Comparison of ENCODE assay signal across 18 cellular contexts in the genomic region with DNA sequence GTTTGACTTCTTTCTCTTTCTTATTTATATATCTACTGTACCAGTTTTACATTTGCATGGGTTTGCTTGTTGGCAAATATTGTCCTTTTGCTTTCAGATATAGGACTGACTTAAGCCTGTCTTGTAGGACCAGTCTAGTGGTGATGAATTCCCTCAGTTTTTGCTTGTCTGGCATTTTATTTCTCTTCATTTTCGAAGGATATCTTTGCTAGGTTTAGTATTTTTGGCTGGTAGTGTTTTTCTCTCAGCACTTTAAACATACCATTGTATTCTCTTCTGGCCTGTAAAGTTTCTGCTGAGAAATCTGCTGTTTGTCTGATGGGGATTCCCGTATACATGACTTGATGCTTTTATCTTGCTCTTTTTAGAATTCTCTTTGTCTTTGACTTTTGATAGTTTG. TPM values are rescaled to one million over a fixed set of nuclear protein-coding genes. Genes with fewer than 3 reads are reported as not detected.
A peak's percentile ranks its signal among the peaks of the same experiment; 100 is the strongest.
DNase-seq lines count a peak whose midpoint lies in the region; ATAC-seq, FAIRE-seq and TF ChIP-seq lines count a peak whose summit lies in the region.
"Had no signal": no experiment of that assay in that cellular context is flagged by ENCODE, and none has a peak within 500 bp of the region (broad histone marks: within the 10 kb centered on the region; RNA-seq: fewer than 3 reads in every experiment).

No MANE protein-coding gene starts in this region.

- FAIRE-seq in GM12892 (lab: Jason Lieb, UNC) (peak; percentile 72), K562 (lab: Jason Lieb, UNC) (no peak)
- FAIRE-seq: G401.6 had no signal

- H3K79me2 ChIP-seq in K562 (ENCODE audit: control insufficient read depth, insufficient read depth, low read length), result no peaks in the 10 kb centered on the region

- TF ChIP-seq RAD21 in K562 (CRISPR knock-in tag; conservative IDR thresholded peaks at IDR 0.05 in 1 of 2, IDR thresholded peaks at IDR 0.05 in 1 of 2), result no peak

- CTCF ChIA-PET in HEK293 (lab: Yijun Ruan, JAX), result no interaction called here
- CTCF ChIA-PET in K562 (lab: Yijun Ruan, JAX; ENCODE audit: low intra/inter-chr PET ratio), result no interaction called here

- in situ Hi-C loops in K562 (cut with MboI), result no loop called here

- ATAC-seq in K562, result no peak
- ATAC-seq: CD8-positive, alpha-beta T cell; GM23338; HCT116 had no signal

- TF ChIP-seq EP300 in K562 (IDR thresholded peaks at IDR 0.05; ENCODE audit: low read length) (no peak), esophagus muscularis mucosa (IDR thresholded peaks at IDR 0.05) (no peak)

- H3K9me1 ChIP-seq in K562 (ENCODE audit: control insufficient read depth, insufficient read depth, low read length), result no peaks in the 10 kb centered on the region

- DNase-seq in GM12892 (ENCODE audit: insufficient read length) (no peak), K562 (ENCODE audit: extremely low read depth in 1 of 4, low spot score in 3 of 4) (no peak), SW480 (ENCODE audit: low spot score) (no peak), esophagus muscularis mucosa (ENCODE audit: extremely low spot score) (no peak), amniotic stem cell (lab: John Stamatoyannopoulos, UW) (no peak)
- DNase-seq: Caco-2; CD4-positive, CD25-positive, alpha-beta regulatory T cell; CD8-positive, alpha-beta T cell; DMS153; DND-41; H9; HFFc6 had no signal

- H3K27me3 ChIP-seq in K562 (ENCODE audit: control insufficient read depth in 2 of 2, insufficient read depth in 2 of 2, low read length in 2 of 2), result no peaks in the 10 kb centered on the region
- no peaks in the 10 kb centered on the region for H3K27me3 ChIP-seq in esophagus muscularis mucosa
- H3K27me3 ChIP-seq: BLaER1 had no signal

- no peaks in the 10 kb centered on the region for H4K20me1 ChIP-seq in K562 (replicated peaks; ENCODE audit: control insufficient read depth, insufficient read depth, low read length)
- H4K20me1 ChIP-seq: BLaER1 had no signal

- TF ChIP-seq POLR2A in GM12892 (IDR thresholded peaks at IDR 0.05; ENCODE audit: low read depth, low read length), result no peak
- no peak for TF ChIP-seq POLR2A in K562 (conservative IDR thresholded peaks at IDR 0.05)
- TF ChIP-seq POLR2A in esophagus muscularis mucosa (IDR thresholded peaks at IDR 0.05; ENCODE audit: low read depth), result no peak

- H3K4me1 ChIP-seq in HEK293 (ENCODE audit: control insufficient read depth, insufficient read depth, low read length), result no peaks in the 10 kb centered on the region
- H3K4me1 ChIP-seq in K562 (replicated peaks in 1 of 2; ENCODE audit: control insufficient read depth in 2 of 2, insufficient read depth in 2 of 2, low read length in 2 of 2), result no peaks in the 10 kb centered on the region
- peaks cover 0 to 15% (median 10%) of the 10 kb centered on the region in 4 donors for H3K4me1 ChIP-seq in esophagus muscularis mucosa
- H3K4me1 ChIP-seq: BLaER1 had no signal

- H3K4me3 ChIP-seq in HEK293 (ENCODE audit: low read depth, low read length), result no peak overlapping the region
- no peak overlapping the region for H3K4me3 ChIP-seq in K562
- H3K4me3 ChIP-seq in esophagus muscularis mucosa, result no peak overlapping the region
- H3K4me3 ChIP-seq: BLaER1, GM23338 had no signal

- H3K9me3 ChIP-seq in HEK293 (ENCODE audit: control insufficient read depth, insufficient read depth, low read depth, low read length), result no peaks in the 10 kb centered on the region
- peaks cover 3% of the 10 kb centered on the region for H3K9me3 ChIP-seq in K562 (replicated peaks; ENCODE audit: control insufficient read depth, insufficient read depth, low read depth, low read length)
- H3K9me3 ChIP-seq in esophagus muscularis mucosa, result peaks cover 0 to 18% (median 11%) of the 10 kb centered on the region in 4 donors

- H3K4me2 ChIP-seq in K562 (ENCODE audit: insufficient read depth, low read length), result no peak overlapping the region
- H3K4me2 ChIP-seq: BLaER1, GM23338 had no signal

- intact Hi-C loops in K562 (cut with micrococcal nuclease) (no loop called here), esophagus muscularis mucosa (cut with DNase I) (no loop called here)

- WGBS in K562 (ENCODE audit: insufficient coverage, low coverage, missing lambda C conversion rate), result 57% methylated on average over 2 of the region's 2 CpGs
- 95% methylated on average over 2 of the region's 2 CpGs for WGBS in esophagus muscularis mucosa

- POLR2A ChIA-PET in HEK293 (lab: Yijun Ruan, JAX), result no interaction called here
- POLR2A ChIA-PET in K562 (lab: Yijun Ruan, JAX), result interaction anchor here (1.3 kb wide), 1 partner anchor 14 kb away, joined by 3 read pairs; no protein-coding TSS in a partner anchor

- BruUV-seq in K562 (replicated peaks; lab: Mats Ljungman, UMichigan), result no TSS peak

- H3K36me3 ChIP-seq in HEK293 (ENCODE audit: control insufficient read depth in 2 of 2, insufficient read depth in 1 of 2, low read length in 2 of 2) (no peaks in the 10 kb centered on the region), K562 (ENCODE audit: control insufficient read depth, insufficient read depth, low read length) (no peaks in the 10 kb centered on the region), esophagus muscularis mucosa (no peaks in the 10 kb centered on the region)

- TF ChIP-seq CTCF in HEK293 (tag by site-specific recombination; IDR thresholded peaks at IDR 0.05), result no peak
- no peak for TF ChIP-seq CTCF in K562 (IDR thresholded peaks at IDR 0.05 in 2 of 3, conservative IDR thresholded peaks at IDR 0.05 in 1 of 3; ENCODE audit: insufficient read depth in 2 of 3, low read depth in 1 of 3, low read length in 3 of 3)
- TF ChIP-seq CTCF in esophagus muscularis mucosa (IDR thresholded peaks at IDR 0.05), result no peak

- H2AFZ ChIP-seq in K562 (ENCODE audit: low read depth, low read length), result no peak overlapping the region
- H2AFZ ChIP-seq: GM23338 had no signal

- no peak overlapping the region for H3K9ac ChIP-seq in K562 (ENCODE audit: insufficient read depth in 1 of 2, low read depth in 2 of 2, low read length in 2 of 2)
- H3K9ac ChIP-seq: BLaER1 had no signal

- H3K27ac ChIP-seq in HEK293 (ENCODE audit: extremely low read depth, low read depth, low read length), result no peak overlapping the region
- H3K27ac ChIP-seq in K562 (ENCODE audit: extremely low read depth, low read depth, low read length), result no peak overlapping the region
- no peak overlapping the region for H3K27ac ChIP-seq in esophagus muscularis mucosa (replicated peaks in 1 of 4)
- H3K27ac ChIP-seq: BLaER1, C4-2B had no signal

TF ChIP-seq in HEK293, 187 proteins besides CTCF, POLR2A, EP300 and RAD21 (continues in another document):
- peak; percentile 27; the same call in 1 of the 2 replicates for TF ChIP-seq ZNF791 (tag by site-specific recombination; IDR thresholded peaks at IDR 0.05)
- TF ChIP-seq ZNF114 (tag by site-specific recombination; IDR thresholded peaks at IDR 0.05), result no peak
- TF ChIP-seq, protein P1, sequence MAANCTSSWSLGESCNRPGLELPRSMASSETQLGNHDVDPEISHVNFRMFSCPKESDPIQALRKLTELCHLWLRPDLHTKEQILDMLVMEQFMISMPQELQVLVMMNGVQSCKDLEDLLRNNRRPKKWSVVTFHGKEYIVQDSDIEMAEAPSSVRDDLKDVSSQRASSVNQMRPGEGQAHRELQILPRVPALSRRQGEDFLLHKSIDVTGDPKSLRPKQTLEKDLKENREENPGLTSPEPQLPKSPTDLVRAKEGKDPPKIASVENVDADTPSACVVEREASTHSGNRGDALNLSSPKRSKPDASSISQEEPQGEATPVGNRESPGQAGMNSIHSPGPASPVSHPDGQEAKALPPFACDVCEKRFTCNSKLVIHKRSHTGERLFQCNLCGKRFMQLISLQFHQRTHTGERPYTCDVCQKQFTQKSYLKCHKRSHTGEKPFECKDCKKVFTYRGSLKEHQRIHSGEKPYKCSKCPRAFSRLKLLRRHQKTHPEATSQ (tag by site-specific recombination; IDR thresholded peaks at IDR 0.05), result no peak

TF ChIP-seq in K562, 482 proteins besides CTCF, POLR2A, EP300 and RAD21:
- TF ChIP-seq, protein P2, sequence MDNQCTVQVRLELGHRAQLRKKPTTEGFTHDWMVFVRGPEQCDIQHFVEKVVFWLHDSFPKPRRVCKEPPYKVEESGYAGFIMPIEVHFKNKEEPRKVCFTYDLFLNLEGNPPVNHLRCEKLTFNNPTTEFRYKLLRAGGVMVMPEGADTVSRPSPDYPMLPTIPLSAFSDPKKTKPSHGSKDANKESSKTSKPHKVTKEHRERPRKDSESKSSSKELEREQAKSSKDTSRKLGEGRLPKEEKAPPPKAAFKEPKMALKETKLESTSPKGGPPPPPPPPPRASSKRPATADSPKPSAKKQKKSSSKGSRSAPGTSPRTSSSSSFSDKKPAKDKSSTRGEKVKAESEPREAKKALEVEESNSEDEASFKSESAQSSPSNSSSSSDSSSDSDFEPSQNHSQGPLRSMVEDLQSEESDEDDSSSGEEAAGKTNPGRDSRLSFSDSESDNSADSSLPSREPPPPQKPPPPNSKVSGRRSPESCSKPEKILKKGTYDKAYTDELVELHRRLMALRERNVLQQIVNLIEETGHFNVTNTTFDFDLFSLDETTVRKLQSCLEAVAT (IDR thresholded peaks at IDR 0.05), result no peak
- TF ChIP-seq EHMT2 (IDR thresholded peaks at IDR 0.05) (no peak), C11orf30 (IDR thresholded peaks at IDR 0.05; ENCODE audit: low read depth) (peak; percentile 65; the same call in 1 of the 2 replicates), ZNF316 (IDR thresholded peaks at IDR 0.05) (peak; percentile 77), MTF1 (CRISPR knock-in tag; IDR thresholded peaks at IDR 0.05; ENCODE audit: borderline replicate concordance) (no peak), GATA2 (CRISPR knock-in tag; IDR thresholded peaks at IDR 0.05) (no peak)

RNA-seq across cellular contexts. Expression of a gene that starts 14.2 kb away (rescaled TPM):
- 27.3 TPM for polyA plus RNA-seq in GM12892 (2012; ENCODE audit: missing spikeins)
- total RNA-seq in K562 (2011; cell fraction: chromatin; rRNA removed; ENCODE audit: low replicate concordance), result 26.1 and 84.9 TPM in 2 replicates
- 23.5 and 32.0 TPM in 2 replicates for total RNA-seq in K562 (2011; cell fraction: nucleolus; rRNA removed)
- total RNA-seq in K562 (2011; cell fraction: nucleoplasm; rRNA removed), result 45.8 and 55.1 TPM in 2 replicates
- total RNA-seq in K562 (2014; rRNA removed) (12.4 and 17.3 TPM in 2 replicates), K562 (2014; rRNA removed; fragmentation: Illumina TruSeq; extraction: Trizol) (27.7 and 28.3 TPM in 2 replicates), K562 (2015; rRNA removed; fragmentation: Illumina TruSeq; extraction: Trizol) (24.6 and 28.6 TPM in 2 replicates), K562 (2021) (26.9 and 29.6 TPM in 2 replicates), esophagus muscularis mucosa (10 to 100 TPM; 27.3 to 36.5 (median 28.3) TPM)
- polyA plus RNA-seq in K562 (2011; rRNA removed) (59.1 and 70.7 TPM in 2 replicates), K562 (2014; fragmentation: Illumina TruSeq; extraction: Trizol) (23.3 and 25.7 TPM in 2 replicates), K562 (2014; fragmentation: Nextera tagmentation; extraction: Ambion mirVana) (10 to 100 TPM; 21.3 to 25.1 TPM), K562 (2014; rRNA removed) (26.8 and 30.1 TPM in 2 replicates)
- polyA plus RNA-seq in K562 (2011; cell fraction: cytosol; rRNA removed), result 22.8 and 36.5 TPM in 2 replicates
- 130 and 149 TPM in 2 replicates for polyA plus RNA-seq in K562 (2011; cell fraction: nucleus; rRNA removed)
- 20.0 and 25.3 TPM in 2 replicates for polyA plus RNA-seq in K562 (2012)
- polyA minus RNA-seq in K562 (2011; rRNA and poly(A)+ RNA removed), result 64.4 and 67.8 TPM in 2 replicates
- polyA minus RNA-seq in K562 (2011; cell fraction: cytosol; rRNA and poly(A)+ RNA removed), result 22.4 and 27.6 TPM in 2 replicates
- polyA minus RNA-seq in K562 (2011; cell fraction: nucleus; rRNA and poly(A)+ RNA removed), result 46.0 and 95.5 TPM in 2 replicates
